In the genomic region with DNA sequence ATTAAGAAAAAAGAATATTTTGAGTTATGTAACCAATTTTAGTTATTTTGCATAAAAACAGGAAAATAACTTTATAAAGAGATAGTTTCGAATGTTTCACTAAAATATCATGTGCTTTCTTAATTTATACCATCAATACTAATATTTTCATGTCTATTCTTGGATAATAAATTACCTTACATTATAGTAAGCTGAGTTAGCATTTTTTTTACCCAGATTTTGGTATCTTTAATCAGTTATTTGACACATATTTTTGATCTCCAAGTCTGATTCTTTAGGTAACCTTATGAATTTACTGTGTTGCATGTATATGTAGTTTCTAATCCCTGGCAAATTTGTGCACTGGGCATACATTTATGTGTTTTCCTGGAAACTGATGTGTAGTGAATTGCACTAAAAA, we compare ENCODE assay signal across 25 cellular contexts.
"Had no signal": no experiment of that assay in that cellular context is flagged by ENCODE, and none has a peak within 500 bp of the region (broad histone marks: within the 10 kb centered on the region; RNA-seq: fewer than 3 reads in every experiment).

No MANE protein-coding gene starts in this region.

- H3K27ac ChIP-seq: coronary artery, esophagus muscularis mucosa, foreskin keratinocyte, gastrocnemius medialis, heart right ventricle, left lung, lower lobe of right lung had no signal

- H3K4me3 ChIP-seq: coronary artery, dorsolateral prefrontal cortex, esophagus muscularis mucosa, gastrocnemius medialis, heart right ventricle, left lung, lower lobe of right lung, mucosa of descending colon had no signal

- H3K4me3 Mint-ChIP-seq: immature natural killer cell, mesothelial cell of epicardium, naive B cell had no signal

- FAIRE-seq: colon, endothelial cell of umbilical vein had no signal

- H3K9me3 Mint-ChIP-seq: immature natural killer cell; naive B cell; naive thymus-derived CD8-positive, alpha-beta T cell had no signal

- H3K4me1 ChIP-seq: left lung, lower lobe of right lung had no signal

- H3K27ac Mint-ChIP-seq: mesothelial cell of epicardium had no signal

- H3K9me3 ChIP-seq: esophagus muscularis mucosa, gastrocnemius medialis, heart right ventricle, left lung, lower lobe of right lung, mucosa of descending colon had no signal

- ATAC-seq: gastrocnemius medialis; heart right ventricle; left cardiac atrium; left lung; left ventricle myocardium superior; lower lobe of right lung; mucosa of descending colon; naive thymus-derived CD8-positive, alpha-beta T cell had no signal

- DNase-seq: dermis blood vessel endothelial cell; dorsolateral prefrontal cortex; effector CD4-positive, alpha-beta T cell; effector memory CD4-positive, alpha-beta T cell; foreskin keratinocyte; gastrocnemius medialis; glutamatergic neuron; head of caudate nucleus; heart right ventricle; hippocampal formation; immature natural killer cell; islet precursor cell; left cardiac atrium; left lung; left ventricle myocardium superior; lower lobe of right lung; mesenchymal stem cell; mucosa of descending colon; naive B cell; naive thymus-derived CD8-positive, alpha-beta T cell had no signal

- H3K27me3 Mint-ChIP-seq: naive B cell; naive thymus-derived CD8-positive, alpha-beta T cell had no signal

- H3K27me3 ChIP-seq: dorsolateral prefrontal cortex, esophagus muscularis mucosa, foreskin keratinocyte, gastrocnemius medialis, heart right ventricle, left lung had no signal
